ENCODE assay signal across 10 cellular contexts in the genomic region with DNA sequence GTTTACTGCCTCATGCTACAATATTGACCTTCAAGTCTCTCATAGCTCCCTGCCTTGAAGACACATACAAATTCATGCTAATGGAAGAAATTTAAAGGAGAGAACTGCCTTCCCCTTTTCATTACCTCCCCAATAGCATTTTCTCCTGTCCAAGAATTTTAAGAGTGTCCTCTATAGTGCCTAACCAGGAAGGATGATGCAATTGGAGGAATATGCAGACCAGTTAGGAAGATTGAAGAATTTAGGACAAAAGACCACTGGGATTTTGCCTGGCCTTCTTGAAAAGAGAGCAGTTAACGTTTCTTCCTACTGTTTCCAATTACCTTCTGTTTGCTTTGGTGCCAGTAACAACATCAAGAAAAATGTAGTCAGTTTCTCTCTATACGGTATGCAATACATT.
DNase-seq lines count a peak whose midpoint lies in the region; ATAC-seq and TF ChIP-seq lines count a peak whose summit lies in the region.
"Had no signal": no experiment of that assay in that cellular context is flagged by ENCODE, and none has a peak within 500 bp of the region (broad histone marks: within the 10 kb centered on the region; RNA-seq: fewer than 3 reads in every experiment).

No MANE protein-coding gene starts in this region.

- no peak for ATAC-seq in mucosa of descending colon

- peaks cover 51% of the 10 kb centered on the region for H3K36me3 Mint-ChIP-seq in activated naive CD8-positive, alpha-beta T cell treated with anti-CD3 and anti-CD28 coated beads for 36 hours

- no peaks in the 10 kb centered on the region for H3K36me3 ChIP-seq in mucosa of descending colon (ENCODE audit: low read depth)
- H3K36me3 ChIP-seq: prostate gland had no signal

- intact Hi-C loops in mucosa of descending colon (cut with DNase I, micrococcal nuclease), result no loop called here

- no peaks in the 10 kb centered on the region for H3K9me3 Mint-ChIP-seq in activated naive CD8-positive, alpha-beta T cell treated with anti-CD3 and anti-CD28 coated beads for 36 hours

- H3K4me1 ChIP-seq in mononuclear cell (ENCODE audit: insufficient read depth, low read length), result peaks cover 13% of the 10 kb centered on the region
- H3K4me1 ChIP-seq in mucosa of descending colon (ENCODE audit: low read depth), result peaks cover 8% of the 10 kb centered on the region
- H3K4me1 ChIP-seq: prostate gland had no signal

- no peaks in the 10 kb centered on the region for H3K9me3 ChIP-seq in mononuclear cell (ENCODE audit: low read depth, low read length)
- no peaks in the 10 kb centered on the region for H3K9me3 ChIP-seq in mucosa of descending colon
- H3K9me3 ChIP-seq: prostate gland had no signal

- H3K27me3 Mint-ChIP-seq in activated naive CD8-positive, alpha-beta T cell treated with anti-CD3 and anti-CD28 coated beads for 36 hours, result no peaks in the 10 kb centered on the region

- H3K27me3 ChIP-seq in mononuclear cell (ENCODE audit: insufficient read depth, low read length), result no peaks in the 10 kb centered on the region

- peak overlapping the region; percentile 90 for H3K4me3 Mint-ChIP-seq in activated naive CD8-positive, alpha-beta T cell treated with anti-CD3 and anti-CD28 coated beads for 36 hours

- peaks cover 62% of the 10 kb centered on the region for H3K4me1 Mint-ChIP-seq in activated naive CD8-positive, alpha-beta T cell treated with anti-CD3 and anti-CD28 coated beads for 36 hours

- no peak for TF ChIP-seq CTCF in mucosa of descending colon (IDR thresholded peaks at IDR 0.05)

- peak; percentile 40 for DNase-seq in A172 (ENCODE audit: low spot score)
- peak; percentile 60 for DNase-seq in EL
- no peak for DNase-seq in activated naive CD8-positive, alpha-beta T cell treated with anti-CD3 and anti-CD28 coated beads for 36 hours
- DNase-seq in nucleus accumbens (lab: John Stamatoyannopoulos, UW), result no peak
- DNase-seq in mucosa of descending colon, result no peak
- no peak for DNase-seq in DMS79 (lab: John Stamatoyannopoulos, UW)
- no peak for DNase-seq in kidney tubule cell (ENCODE audit: low spot score)
- DNase-seq: NCI-H1436 treated with DMSO at 0.1 percent for 48 hours had no signal

- H3K4me3 ChIP-seq in mononuclear cell (ENCODE audit: low read length), result peak overlapping the region; percentile 15
- H3K4me3 ChIP-seq in mucosa of descending colon, result no peak overlapping the region
- H3K4me3 ChIP-seq: prostate gland had no signal

- H3K27ac Mint-ChIP-seq in activated naive CD8-positive, alpha-beta T cell treated with anti-CD3 and anti-CD28 coated beads for 36 hours, result peak overlapping the region; percentile 94

Comparison
In these comparisons a context has a peak if more than half of its experiments do, and no peak if none do; other contexts are left out.
1. DNase-seq: peak in A172 (single experiment) and EL (single experiment); none in activated naive CD8-positive, alpha-beta T cell treated with anti-CD3 and anti-CD28 coated beads for 36 hours (single experiment), nucleus accumbens (0 of 56), mucosa of descending colon (0 of 3), DMS79 (single experiment) and kidney tubule cell (single experiment).